11 cellular contexts compared by ENCODE assay signal in genomic region chr10:120607016-120607709, GRCh38.
DNase-seq lines count a peak whose midpoint lies in the region; ATAC-seq and TF ChIP-seq lines count a peak whose summit lies in the region.
"Had no signal": no experiment of that assay in that cellular context is flagged by ENCODE, and none has a peak within 500 bp of the region (broad histone marks: within the 10 kb centered on the region; RNA-seq: fewer than 3 reads in every experiment).

No MANE protein-coding gene starts in this region.

- H3K27ac ChIP-seq in MM.1S (ENCODE audit: low read length) (peak overlapping the region; percentile 50; the same call in 1 of the 2 replicates), trophoblast cell (ENCODE audit: low read depth, low read length) (no peak overlapping the region), caudate nucleus (ENCODE audit: low read depth, low read length) (no peak overlapping the region)
- H3K27ac ChIP-seq: upper lobe of left lung had no signal

- no peak overlapping the region for H2AK5ac ChIP-seq in trophoblast cell (ENCODE audit: low read length)

- no peak overlapping the region for H3K23ac ChIP-seq in trophoblast cell (ENCODE audit: low read length)

- H3K9ac ChIP-seq in MM.1S (ENCODE audit: low read length): no peak overlapping the region
- H3K9ac ChIP-seq in trophoblast cell (ENCODE audit: low read length): no peak overlapping the region

- no peak overlapping the region for H3K4ac ChIP-seq in trophoblast cell (ENCODE audit: low read depth, low read length)

- H3K79me1 ChIP-seq in trophoblast cell (ENCODE audit: low read length): no peaks in the 10 kb centered on the region

- no peaks in the 10 kb centered on the region for H4K20me1 ChIP-seq in MM.1S (ENCODE audit: insufficient read depth, low read length)

- ATAC-seq in GM21723 (IDR thresholded peaks at IDR 0.05; ENCODE audit: unreplicated experiment) (peak; percentile 4), sciatic nerve (no peak)

- 0 out of 2 replicates have a peak, but pooled peaks cover 9% of the 10 kb centered on the region for H3F3A ChIP-seq in MM.1S (ENCODE audit: insufficient read depth, low read length)

- H4K8ac ChIP-seq in trophoblast cell (ENCODE audit: low read depth, low read length): no peak overlapping the region

- no peaks in the 10 kb centered on the region for H3K79me2 ChIP-seq in MM.1S (ENCODE audit: low read length)
- no peaks in the 10 kb centered on the region for H3K79me2 ChIP-seq in trophoblast cell (ENCODE audit: control insufficient read depth, insufficient read depth, low read length, poor library complexity)

- H2BK120ac ChIP-seq in trophoblast cell (ENCODE audit: insufficient read depth, low read length, poor library complexity): no peak overlapping the region

- no peaks in the 10 kb centered on the region for H3K9me2 ChIP-seq in MM.1S (replicated peaks; ENCODE audit: insufficient read depth, low read length)

- H3K27me3 ChIP-seq in MM.1S (replicated peaks; ENCODE audit: insufficient read depth, low read length): no peaks in the 10 kb centered on the region
- no peaks in the 10 kb centered on the region for H3K27me3 ChIP-seq in trophoblast cell (ENCODE audit: insufficient read depth, low read length)
- H3K27me3 ChIP-seq: upper lobe of left lung had no signal

- no peak overlapping the region for H3K18ac ChIP-seq in trophoblast cell (ENCODE audit: low read length)

- H3K4me1 ChIP-seq in MM.1S (ENCODE audit: low read length) (peaks cover 38% of the 10 kb centered on the region), trophoblast cell (ENCODE audit: control insufficient read depth in 1 of 2, insufficient read depth in 2 of 2, low read length in 2 of 2) (no peaks in the 10 kb centered on the region)
- H3K4me1 ChIP-seq: upper lobe of left lung had no signal

- peak; percentile 10 for TF ChIP-seq CTCF in AG09309 (IDR thresholded peaks at IDR 0.05; ENCODE audit: control insufficient read depth, insufficient read depth, low read depth, low read length, missing control alignments)
- no peak for TF ChIP-seq CTCF in MM.1S (IDR thresholded peaks at IDR 0.05; ENCODE audit: low read length)
- no peak for TF ChIP-seq CTCF in fibroblast of pulmonary artery (IDR thresholded peaks at IDR 0.05; ENCODE audit: low read length, missing control alignments)

- no peaks in the 10 kb centered on the region for H3K9me3 ChIP-seq in MM.1S (replicated peaks; ENCODE audit: insufficient read depth, low read length)
- no peaks in the 10 kb centered on the region for H3K9me3 ChIP-seq in trophoblast cell (ENCODE audit: insufficient read depth, low read depth, low read length)
- H3K9me3 ChIP-seq: upper lobe of left lung had no signal

- intact Hi-C loops in sciatic nerve (cut with DNase I): no loop called here

- H4K91ac ChIP-seq in trophoblast cell (ENCODE audit: low read depth, low read length): no peak overlapping the region

- WGBS in trophoblast cell (ENCODE audit: extremely low coverage, insufficient coverage, insufficient read length): no CpG with 5 or more reads among the region's 2 CpGs

- no peak overlapping the region for H2BK5ac ChIP-seq in trophoblast cell (ENCODE audit: low read depth, low read length, poor library complexity)

- H4K12ac ChIP-seq in trophoblast cell (ENCODE audit: low read depth, low read length): no peak overlapping the region

- H2AFZ ChIP-seq in MM.1S (ENCODE audit: low read length) (peak overlapping the region; percentile 12; the same call in 1 of the 2 replicates), trophoblast cell (ENCODE audit: insufficient read depth, low read length, poor library complexity) (no peak overlapping the region)

- H3K14ac ChIP-seq in trophoblast cell (ENCODE audit: low read length): no peak overlapping the region

- peak overlapping the region; percentile 51; the same call in 1 of the 2 replicates for H3K4me2 ChIP-seq in MM.1S (ENCODE audit: low read depth, low read length)
- no peak overlapping the region for H3K4me2 ChIP-seq in trophoblast cell (ENCODE audit: low read length)

- H3K4me3 ChIP-seq in AG09309 (ENCODE audit: control insufficient read depth, low read depth, low read length) (no peak overlapping the region), MM.1S (ENCODE audit: low read length) (no peak overlapping the region), fibroblast of pulmonary artery (replicated peaks; ENCODE audit: low read depth, low read length) (no peak overlapping the region), trophoblast cell (ENCODE audit: low read depth, low read length) (no peak overlapping the region)
- H3K4me3 ChIP-seq: upper lobe of left lung had no signal

- peak; percentile 61 for DNase-seq in AG09309 (ENCODE audit: low read depth)
- DNase-seq in MM.1S: no peak
- peak; percentile 50 for DNase-seq in fibroblast of pulmonary artery (ENCODE audit: low read depth)
- DNase-seq in trophoblast cell: no peak
- DNase-seq in caudate nucleus (lab: John Stamatoyannopoulos, UW): no peak
- DNase-seq in globus pallidus (ENCODE audit: low spot score): no peak
- DNase-seq in sciatic nerve (ENCODE audit: low spot score): no peak
- DNase-seq: GOT3, NCI-H446 treated with DMSO at 0.1 percent for 48 hours, upper lobe of left lung had no signal

- H2BK12ac ChIP-seq in trophoblast cell (ENCODE audit: low read length): no peak overlapping the region

- H3K36me3 ChIP-seq in MM.1S (replicated peaks; ENCODE audit: insufficient read depth, low read length): no peaks in the 10 kb centered on the region
- H3K36me3 ChIP-seq in trophoblast cell (ENCODE audit: control insufficient read depth in 1 of 2, insufficient read depth in 2 of 2, low read length in 2 of 2): no peaks in the 10 kb centered on the region
- H3K36me3 ChIP-seq: upper lobe of left lung had no signal

Comparison
In these comparisons a context has a peak if more than half of its experiments do, and no peak if none do; other contexts are left out.
1. DNase-seq: peak in AG09309 (single experiment) and fibroblast of pulmonary artery (single experiment); none in MM.1S (single experiment), trophoblast cell (0 of 2), caudate nucleus (0 of 61), globus pallidus (single experiment) and sciatic nerve (single experiment).